In the genomic region with DNA sequence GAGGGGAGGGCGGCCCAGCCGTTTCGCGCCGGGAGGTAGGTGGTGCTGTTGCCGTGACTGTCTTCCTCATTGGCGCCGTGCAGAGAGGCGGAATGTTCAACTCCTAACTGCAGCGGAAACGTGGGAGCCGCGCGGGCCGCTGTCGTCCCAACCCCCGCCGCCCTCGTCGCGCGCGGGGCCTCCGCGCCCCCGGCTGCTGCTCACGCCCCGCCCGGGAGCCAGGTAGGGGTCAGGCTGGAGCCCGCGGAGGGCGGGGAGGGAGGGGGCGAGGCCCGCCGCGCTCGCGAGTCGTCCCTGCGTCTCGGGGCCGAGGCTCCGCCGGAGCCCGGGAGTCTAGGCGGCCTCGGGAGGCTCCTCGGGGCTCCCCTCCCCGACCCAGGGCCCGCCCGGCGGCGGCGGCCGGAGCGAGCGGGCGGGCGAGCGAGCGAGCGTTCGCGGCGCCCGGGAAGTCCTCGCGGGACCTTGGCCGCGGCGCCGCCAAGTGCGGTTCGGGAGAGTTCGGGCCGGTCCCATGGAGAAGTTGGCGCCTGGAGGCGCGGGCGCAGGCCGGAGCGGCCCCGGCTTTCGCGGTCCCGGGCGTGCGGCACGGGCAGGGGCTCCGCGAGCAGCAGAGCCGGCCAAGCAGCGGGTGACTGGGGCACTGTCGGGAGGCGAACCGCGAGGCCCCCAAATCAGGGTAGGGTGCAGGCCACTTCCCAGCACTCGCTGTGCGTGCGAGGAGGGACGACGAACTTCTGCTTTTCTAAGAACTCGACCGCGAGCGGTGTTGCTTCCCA, we compare ENCODE assay signal across 8 cellular contexts. TPM values are rescaled to one million over a fixed set of nuclear protein-coding genes. Genes with fewer than 3 reads are reported as not detected.
DNase-seq lines count a peak whose midpoint lies in the region; ATAC-seq and TF ChIP-seq lines count a peak whose summit lies in the region.

Gene MAP3K20 (plus strand): TSS at position 66 of the 776 bp plus-strand sequence. CDS start 15,186 bp downstream, outside the sequence.

- in situ Hi-C loops in HAP-1 (cut with MboI; ENCODE audit: low sequenced_read_pairs) = no loop called here
- in situ Hi-C loops in astrocyte of the cerebellum (cut with HindIII; ENCODE audit: low sequenced_read_pairs) = no loop called here

- WGBS in hepatocyte (ENCODE audit: low lambda C conversion rate, missing lambda C conversion rate) = under 1% methylated on average over 44 of the region's 106 CpGs

- H3K9me3 ChIP-seq in HAP-1 (no peaks in the 10 kb centered on the region), MG63 (no peaks in the 10 kb centered on the region), T-helper 17 cell (ENCODE audit: control insufficient read depth, low read length, poor library complexity, severe bottlenecking) (no peaks in the 10 kb centered on the region), hepatocyte (ENCODE audit: low read depth) (no peaks in the 10 kb centered on the region)

- H2AFZ ChIP-seq in hepatocyte = peak within 1 kb of the TSS; percentile 88

- peak within 1 kb of the TSS; percentile 27 for H3K27ac Mint-ChIP-seq in T-helper 17 cell

- H4K20me1 ChIP-seq in hepatocyte (ENCODE audit: insufficient read depth, poor library complexity, severe bottlenecking) = no peaks in the 10 kb centered on the region

- H3K4me2 ChIP-seq in hepatocyte = peak within 1 kb of the TSS; percentile 86

- DNase-seq in HAP-1 (ENCODE audit: low spot score in 2 of 2) = peak; percentile 42 to 73
- DNase-seq in MG63 = peak; percentile 80
- peak; percentile 24 to 31 (median 26) for DNase-seq in T-helper 17 cell
- DNase-seq in astrocyte of the cerebellum (ENCODE audit: low read depth) = peak; percentile 22
- peak; percentile 83 for DNase-seq in hepatocyte (ENCODE audit: low spot score)
- peak; percentile 86 for DNase-seq in retina
- DNase-seq in epidermal melanocyte (ENCODE audit: insufficient read length, low spot score) = no peak

- H3K4me3 ChIP-seq in GM12875 (ENCODE audit: low read depth, low read length) (peak within 1 kb of the TSS; percentile 66), HAP-1 (peak within 1 kb of the TSS; percentile 50), MG63 (peak within 1 kb of the TSS; percentile 65), astrocyte of the cerebellum (ENCODE audit: low read depth, low read length) (peak within 1 kb of the TSS; percentile 58), hepatocyte (peak within 1 kb of the TSS; percentile 57)

- peak within 1 kb of the TSS; percentile 88 for H3K27ac ChIP-seq in hepatocyte

- H3K27me3 ChIP-seq in HAP-1 (ENCODE audit: low read depth) = no peaks in the 10 kb centered on the region
- H3K27me3 ChIP-seq in MG63 = no peaks in the 10 kb centered on the region
- H3K27me3 ChIP-seq in hepatocyte = no peaks in the 10 kb centered on the region

- no peaks in the 10 kb centered on the region for H3K36me3 ChIP-seq in HAP-1 (replicated peaks)
- H3K36me3 ChIP-seq in MG63 = no peaks in the 10 kb centered on the region; the same call in none of the 2 replicates
- no peaks in the 10 kb centered on the region for H3K36me3 ChIP-seq in hepatocyte (replicated peaks; ENCODE audit: insufficient read depth, low read depth)

- TF ChIP-seq CTCF in GM12875 (IDR thresholded peaks at IDR 0.05; ENCODE audit: borderline replicate concordance, insufficient read depth, low read depth, low read length) (peak; percentile 45), astrocyte of the cerebellum (IDR thresholded peaks at IDR 0.05; ENCODE audit: low read depth, low read length, missing control alignments) (peak; percentile 27), hepatocyte (IDR thresholded peaks at IDR 0.05; ENCODE audit: poor library complexity) (peak; percentile 48)

- peaks cover 45% of the 10 kb centered on the region for H3K79me2 ChIP-seq in hepatocyte

- peaks cover 24% of the 10 kb centered on the region for H3K4me1 ChIP-seq in HAP-1
- no peaks in the 10 kb centered on the region for H3K4me1 ChIP-seq in hepatocyte (ENCODE audit: insufficient read depth)

- H3K9me2 ChIP-seq in hepatocyte (replicated peaks; ENCODE audit: insufficient read depth) = no peaks in the 10 kb centered on the region

- H3K36me3 Mint-ChIP-seq in T-helper 17 cell (ENCODE audit: low read depth) = peaks cover 7% of the 10 kb centered on the region

- H3K27me3 Mint-ChIP-seq in T-helper 17 cell = peaks cover 47% of the 10 kb centered on the region

- ATAC-seq in T-helper 17 cell = peak; percentile 87

- peak within 1 kb of the TSS; percentile 81 for H3K4me3 Mint-ChIP-seq in T-helper 17 cell

- H3K4me1 Mint-ChIP-seq in T-helper 17 cell = peaks cover 21% of the 10 kb centered on the region

RNA-seq across cellular contexts. Expression of gene MAP3K20, which starts in this region (rescaled TPM):
- 32.8 and 53.5 TPM in 2 replicates for total RNA-seq in MG63 (2014; rRNA removed; shearing (Covaris generic); ENCODE audit: low replicate concordance)
- total RNA-seq in T-helper 17 cell (1 to 10 TPM; 1.7 to 4.1 TPM), hepatocyte (23.3 and 24.0 TPM in 2 replicates)
- 14.1 and 16.5 TPM in 2 replicates for polyA plus RNA-seq in hepatocyte
